28 cellular contexts compared by ENCODE assay signal in genomic region chr15:33756950-33757349, GRCh38.
"Had no signal": no experiment of that assay in that cellular context is flagged by ENCODE, and none has a peak within 500 bp of the region (broad histone marks: within the 10 kb centered on the region; RNA-seq: fewer than 3 reads in every experiment).

No MANE protein-coding gene starts in this region.

- H3K9me3 ChIP-seq: colonic mucosa, gastrocnemius medialis, prostate gland, right atrium auricular region, suprapubic skin, tibial artery had no signal

- H3K4me3 Mint-ChIP-seq: dendritic cell treated with granulocyte-macrophage colony-stimulating factor and Interleukin-4, amounts not matched to agents 40 ng/mL and 50 ng/mL, for 4 days; endodermal cell; naive thymus-derived CD4-positive, alpha-beta T cell; nephron; neural progenitor cell; stimulated activated naive CD8-positive, alpha-beta T cell treated with anti-CD3 and anti-CD28 coated beads, Interleukin-15, amount 100 ng/mL, for 72 hours; type B pancreatic cell had no signal

- H3K27ac Mint-ChIP-seq: dendritic cell treated with granulocyte-macrophage colony-stimulating factor and Interleukin-4, amounts not matched to agents 40 ng/mL and 50 ng/mL, for 4 days; endodermal cell; naive thymus-derived CD4-positive, alpha-beta T cell; nephron; neural progenitor cell; stimulated activated naive CD8-positive, alpha-beta T cell treated with anti-CD3 and anti-CD28 coated beads, Interleukin-15, amount 100 ng/mL, for 72 hours; type B pancreatic cell had no signal

- DNase-seq: colonic mucosa; effector CD8-positive, alpha-beta T cell; endodermal cell; foreskin fibroblast; gastrocnemius medialis; mammary epithelial cell; mesendoderm; midbrain; naive thymus-derived CD4-positive, alpha-beta T cell; stimulated activated CD4-positive, alpha-beta T cell treated with anti-CD3 and anti-CD28 coated beads, Interleukin-12 subunit alpha, Interleukin-12 subunit beta, amount 100 ng/mL, for 4 hours; stimulated activated CD4-positive, alpha-beta T cell treated with anti-CD3 and anti-CD28 coated beads, Interleukin-1b, Interleukin-23, amount 100 ng/mL, for 48 hours; stimulated activated CD4-positive, alpha-beta T cell treated with anti-CD3 and anti-CD28 coated beads, Interleukin-4, amount 100 ng/mL, for 1 hour; stimulated activated CD8-positive, alpha-beta memory T cell treated with anti-CD3 and anti-CD28 coated beads, Interleukin-4, amount 100 ng/mL, for 48 hours; stimulated activated naive CD4-positive, alpha-beta T cell; stimulated activated naive CD8-positive, alpha-beta T cell treated with anti-CD3 and anti-CD28 coated beads, Interleukin-15, amount 100 ng/mL, for 72 hours; tibial artery had no signal

- H3K36me3 Mint-ChIP-seq: naive thymus-derived CD4-positive, alpha-beta T cell; neural progenitor cell; type B pancreatic cell had no signal

- H3K4me1 ChIP-seq: colonic mucosa, gastrocnemius medialis, neural progenitor cell, parathyroid adenoma, prostate gland, right atrium auricular region, suprapubic skin, tibial artery had no signal

- H3K4me1 Mint-ChIP-seq: endodermal cell; naive thymus-derived CD4-positive, alpha-beta T cell; nephron; neural progenitor cell; stimulated activated naive CD8-positive, alpha-beta T cell treated with anti-CD3 and anti-CD28 coated beads, Interleukin-15, amount 100 ng/mL, for 72 hours had no signal

- ATAC-seq: esophagus mucosa; gastrocnemius medialis; naive thymus-derived CD4-positive, alpha-beta T cell; sciatic nerve; stimulated activated naive CD8-positive, alpha-beta T cell treated with anti-CD3 and anti-CD28 coated beads, Interleukin-15, amount 100 ng/mL, for 72 hours had no signal

- H3K27ac ChIP-seq: colonic mucosa, epithelial cell of prostate, gastrocnemius medialis, neural progenitor cell, parathyroid adenoma, prostate gland, right atrium auricular region, suprapubic skin, tibial artery had no signal

- H3K4me3 ChIP-seq: colonic mucosa, gastrocnemius medialis, neural progenitor cell, prostate gland, right atrium auricular region, smooth muscle cell, suprapubic skin, tibial artery had no signal

- H3K36me3 ChIP-seq: colonic mucosa, gastrocnemius medialis, neural progenitor cell, prostate gland, right atrium auricular region, suprapubic skin had no signal

- H3K9me3 Mint-ChIP-seq: endodermal cell; stimulated activated naive CD8-positive, alpha-beta T cell treated with anti-CD3 and anti-CD28 coated beads, Interleukin-15, amount 100 ng/mL, for 72 hours had no signal

- H3K27me3 ChIP-seq: colonic mucosa, gastrocnemius medialis, neural progenitor cell, right atrium auricular region, tibial artery had no signal
